In the genomic region with DNA sequence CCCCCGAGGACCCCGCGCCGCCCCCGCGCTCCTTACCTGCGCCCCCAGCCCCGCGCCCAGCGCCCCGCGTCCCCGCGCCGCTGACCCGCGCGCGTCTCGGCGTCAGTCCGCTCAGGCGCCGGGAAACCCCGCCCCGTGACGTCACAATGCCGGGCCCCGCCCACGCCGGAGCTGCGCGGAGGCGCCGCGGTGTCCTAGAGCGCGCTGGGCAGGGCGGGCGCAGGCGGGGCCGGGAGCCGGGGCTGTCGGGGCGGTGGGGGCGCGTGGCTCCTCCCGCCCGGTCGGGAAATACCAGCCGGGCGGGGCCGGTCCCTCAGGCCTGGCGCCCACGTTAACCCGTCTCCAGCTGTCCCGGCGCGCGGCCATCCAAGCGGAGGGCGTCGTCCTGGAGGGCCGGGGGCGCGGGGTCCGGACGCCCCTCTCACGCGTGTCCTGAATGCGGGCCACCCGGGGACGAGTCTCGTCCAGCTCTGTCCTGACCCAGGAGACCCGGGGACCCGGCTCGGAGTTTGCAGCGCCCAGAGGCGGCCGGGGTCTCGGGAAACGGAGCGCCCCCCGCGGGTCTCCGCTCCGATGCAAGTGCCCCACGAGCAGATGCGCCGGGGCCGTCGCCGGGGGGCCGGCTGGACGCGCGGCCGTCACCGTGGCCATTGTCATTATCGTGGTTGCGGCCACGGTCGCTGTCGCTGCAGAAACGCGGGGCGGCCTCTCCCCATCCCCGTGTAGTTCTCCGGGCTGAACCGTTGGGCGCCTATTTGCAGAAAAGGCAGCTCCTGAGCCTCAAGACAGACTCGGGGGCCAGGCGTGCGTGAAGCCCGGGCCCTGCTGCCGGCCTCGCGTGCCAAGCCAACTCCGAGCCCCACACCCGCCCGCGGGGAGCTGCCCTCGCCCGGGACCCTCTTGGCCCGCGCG, we compare ENCODE assay signal across 1 cellular context.
TF ChIP-seq lines count a peak whose summit lies in the region.

A gene (minus strand): TSS at position 109 of the 912 bp plus-strand sequence. CDS start 727 bp downstream, outside the sequence.

TF ChIP-seq in HepG2, 621 proteins besides CTCF, POLR2A, EP300 and RAD21 (continued from another document and continues in another):
- TF ChIP-seq, protein P1, sequence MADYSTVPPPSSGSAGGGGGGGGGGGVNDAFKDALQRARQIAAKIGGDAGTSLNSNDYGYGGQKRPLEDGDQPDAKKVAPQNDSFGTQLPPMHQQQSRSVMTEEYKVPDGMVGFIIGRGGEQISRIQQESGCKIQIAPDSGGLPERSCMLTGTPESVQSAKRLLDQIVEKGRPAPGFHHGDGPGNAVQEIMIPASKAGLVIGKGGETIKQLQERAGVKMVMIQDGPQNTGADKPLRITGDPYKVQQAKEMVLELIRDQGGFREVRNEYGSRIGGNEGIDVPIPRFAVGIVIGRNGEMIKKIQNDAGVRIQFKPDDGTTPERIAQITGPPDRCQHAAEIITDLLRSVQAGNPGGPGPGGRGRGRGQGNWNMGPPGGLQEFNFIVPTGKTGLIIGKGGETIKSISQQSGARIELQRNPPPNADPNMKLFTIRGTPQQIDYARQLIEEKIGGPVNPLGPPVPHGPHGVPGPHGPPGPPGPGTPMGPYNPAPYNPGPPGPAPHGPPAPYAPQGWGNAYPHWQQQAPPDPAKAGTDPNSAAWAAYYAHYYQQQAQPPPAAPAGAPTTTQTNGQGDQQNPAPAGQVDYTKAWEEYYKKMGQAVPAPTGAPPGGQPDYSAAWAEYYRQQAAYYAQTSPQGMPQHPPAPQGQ (CRISPR knock-in tag; IDR thresholded peaks at IDR 0.05; ENCODE audit: borderline replicate concordance): no peak
- TF ChIP-seq SP2 (CRISPR knock-in tag; IDR thresholded peaks at IDR 0.05) (no peak), ZNF775 (CRISPR knock-in tag; IDR thresholded peaks at IDR 0.05; ENCODE audit: borderline replicate concordance) (no peak), ZNF75D (CRISPR knock-in tag; IDR thresholded peaks at IDR 0.05; ENCODE audit: borderline replicate concordance) (no peak), ZNF562 (CRISPR knock-in tag; IDR thresholded peaks at IDR 0.05; ENCODE audit: borderline replicate concordance) (no peak), ATF7 (IDR thresholded peaks at IDR 0.05) (no peak), ATF7 (CRISPR knock-in tag; IDR thresholded peaks at IDR 0.05) (no peak), ZKSCAN5 (CRISPR knock-in tag; IDR thresholded peaks at IDR 0.05) (no peak), KLF16 (CRISPR knock-in tag; IDR thresholded peaks at IDR 0.05) (0 out of 4 replicates have a peak, but pooled peaks of 1 of the 2 experiments have one; percentile 56), MIXL1 (CRISPR knock-in tag; IDR thresholded peaks at IDR 0.05) (no peak), HMG20A (CRISPR knock-in tag; IDR thresholded peaks at IDR 0.05; ENCODE audit: borderline replicate concordance) (no peak), ELF4 (CRISPR knock-in tag; IDR thresholded peaks at IDR 0.05; ENCODE audit: borderline replicate concordance) (no peak), ZNF431 (CRISPR knock-in tag; IDR thresholded peaks at IDR 0.05; ENCODE audit: borderline replicate concordance, low read depth) (peak; percentile 26; the same call in 1 of the 2 replicates), ZNF788 (CRISPR knock-in tag; IDR thresholded peaks at IDR 0.05; ENCODE audit: borderline replicate concordance) (no peak), ZNF567 (CRISPR knock-in tag; IDR thresholded peaks at IDR 0.05; ENCODE audit: borderline replicate concordance) (no peak), GLI4 (CRISPR knock-in tag; IDR thresholded peaks at IDR 0.05; ENCODE audit: borderline replicate concordance) (no peak), ZNF703 (CRISPR knock-in tag; IDR thresholded peaks at IDR 0.05; ENCODE audit: borderline replicate concordance) (no peak), FOXK1 (CRISPR knock-in tag; IDR thresholded peaks at IDR 0.05; ENCODE audit: borderline replicate concordance, low read depth) (no peak), PAF1 (CRISPR knock-in tag; IDR thresholded peaks at IDR 0.05) (no peak), ATF1 (CRISPR knock-in tag; IDR thresholded peaks at IDR 0.05) (no peak), ZNF33A (CRISPR knock-in tag; IDR thresholded peaks at IDR 0.05; ENCODE audit: borderline replicate concordance) (no peak), ZNF329 (CRISPR knock-in tag; IDR thresholded peaks at IDR 0.05; ENCODE audit: low read depth) (no peak), TRIM24 (CRISPR knock-in tag; IDR thresholded peaks at IDR 0.05) (no peak), HDAC1 (CRISPR knock-in tag; IDR thresholded peaks at IDR 0.05) (no peak)
- TF ChIP-seq, protein P2, sequence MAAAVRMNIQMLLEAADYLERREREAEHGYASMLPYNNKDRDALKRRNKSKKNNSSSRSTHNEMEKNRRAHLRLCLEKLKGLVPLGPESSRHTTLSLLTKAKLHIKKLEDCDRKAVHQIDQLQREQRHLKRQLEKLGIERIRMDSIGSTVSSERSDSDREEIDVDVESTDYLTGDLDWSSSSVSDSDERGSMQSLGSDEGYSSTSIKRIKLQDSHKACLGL (CRISPR knock-in tag; IDR thresholded peaks at IDR 0.05): no peak
- TF ChIP-seq, protein P3, sequence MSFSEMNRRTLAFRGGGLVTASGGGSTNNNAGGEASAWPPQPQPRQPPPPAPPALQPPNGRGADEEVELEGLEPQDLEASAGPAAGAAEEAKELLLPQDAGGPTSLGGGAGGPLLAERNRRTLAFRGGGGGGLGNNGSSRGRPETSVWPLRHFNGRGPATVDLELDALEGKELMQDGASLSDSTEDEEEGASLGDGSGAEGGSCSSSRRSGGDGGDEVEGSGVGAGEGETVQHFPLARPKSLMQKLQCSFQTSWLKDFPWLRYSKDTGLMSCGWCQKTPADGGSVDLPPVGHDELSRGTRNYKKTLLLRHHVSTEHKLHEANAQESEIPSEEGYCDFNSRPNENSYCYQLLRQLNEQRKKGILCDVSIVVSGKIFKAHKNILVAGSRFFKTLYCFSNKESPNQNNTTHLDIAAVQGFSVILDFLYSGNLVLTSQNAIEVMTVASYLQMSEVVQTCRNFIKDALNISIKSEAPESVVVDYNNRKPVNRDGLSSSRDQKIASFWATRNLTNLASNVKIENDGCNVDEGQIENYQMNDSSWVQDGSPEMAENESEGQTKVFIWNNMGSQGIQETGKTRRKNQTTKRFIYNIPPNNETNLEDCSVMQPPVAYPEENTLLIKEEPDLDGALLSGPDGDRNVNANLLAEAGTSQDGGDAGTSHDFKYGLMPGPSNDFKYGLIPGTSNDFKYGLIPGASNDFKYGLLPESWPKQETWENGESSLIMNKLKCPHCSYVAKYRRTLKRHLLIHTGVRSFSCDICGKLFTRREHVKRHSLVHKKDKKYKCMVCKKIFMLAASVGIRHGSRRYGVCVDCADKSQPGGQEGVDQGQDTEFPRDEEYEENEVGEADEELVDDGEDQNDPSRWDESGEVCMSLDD (CRISPR knock-in tag; IDR thresholded peaks at IDR 0.05; ENCODE audit: borderline replicate concordance): 0 out of 2 replicates have a peak, but pooled peaks have one; percentile 38
- TF ChIP-seq, protein P4, sequence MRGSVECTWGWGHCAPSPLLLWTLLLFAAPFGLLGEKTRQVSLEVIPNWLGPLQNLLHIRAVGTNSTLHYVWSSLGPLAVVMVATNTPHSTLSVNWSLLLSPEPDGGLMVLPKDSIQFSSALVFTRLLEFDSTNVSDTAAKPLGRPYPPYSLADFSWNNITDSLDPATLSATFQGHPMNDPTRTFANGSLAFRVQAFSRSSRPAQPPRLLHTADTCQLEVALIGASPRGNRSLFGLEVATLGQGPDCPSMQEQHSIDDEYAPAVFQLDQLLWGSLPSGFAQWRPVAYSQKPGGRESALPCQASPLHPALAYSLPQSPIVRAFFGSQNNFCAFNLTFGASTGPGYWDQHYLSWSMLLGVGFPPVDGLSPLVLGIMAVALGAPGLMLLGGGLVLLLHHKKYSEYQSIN (CRISPR knock-in tag; IDR thresholded peaks at IDR 0.05; ENCODE audit: borderline replicate concordance): no peak
- TF ChIP-seq, protein P5, sequence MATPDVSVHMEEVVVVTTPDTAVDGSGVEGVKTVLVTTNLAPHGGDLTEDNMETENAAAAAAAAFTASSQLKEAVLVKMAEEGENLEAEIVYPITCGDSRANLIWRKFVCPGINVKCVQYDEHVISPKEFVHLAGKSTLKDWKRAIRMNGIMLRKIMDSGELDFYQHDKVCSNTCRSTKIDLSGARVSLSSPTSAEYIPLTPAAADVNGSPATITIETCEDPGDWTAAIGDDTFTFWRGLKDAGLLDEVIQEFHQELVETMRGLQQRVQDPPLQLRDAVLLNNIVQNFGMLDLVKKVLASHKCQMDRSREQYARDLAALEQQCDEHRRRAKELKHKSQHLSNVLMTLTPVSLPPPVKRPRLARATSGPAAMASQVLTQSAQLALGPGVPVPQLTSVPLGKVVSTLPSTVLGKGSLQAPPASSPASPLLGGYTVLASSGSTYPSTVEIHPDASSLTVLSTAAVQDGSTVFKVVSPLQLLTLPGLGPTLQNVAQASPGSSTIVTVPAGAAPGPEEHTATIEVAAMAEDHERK (CRISPR knock-in tag; IDR thresholded peaks at IDR 0.05; ENCODE audit: low read depth): peak; percentile 55; the same call in 1 of the 2 replicates
- TF ChIP-seq, protein P6, sequence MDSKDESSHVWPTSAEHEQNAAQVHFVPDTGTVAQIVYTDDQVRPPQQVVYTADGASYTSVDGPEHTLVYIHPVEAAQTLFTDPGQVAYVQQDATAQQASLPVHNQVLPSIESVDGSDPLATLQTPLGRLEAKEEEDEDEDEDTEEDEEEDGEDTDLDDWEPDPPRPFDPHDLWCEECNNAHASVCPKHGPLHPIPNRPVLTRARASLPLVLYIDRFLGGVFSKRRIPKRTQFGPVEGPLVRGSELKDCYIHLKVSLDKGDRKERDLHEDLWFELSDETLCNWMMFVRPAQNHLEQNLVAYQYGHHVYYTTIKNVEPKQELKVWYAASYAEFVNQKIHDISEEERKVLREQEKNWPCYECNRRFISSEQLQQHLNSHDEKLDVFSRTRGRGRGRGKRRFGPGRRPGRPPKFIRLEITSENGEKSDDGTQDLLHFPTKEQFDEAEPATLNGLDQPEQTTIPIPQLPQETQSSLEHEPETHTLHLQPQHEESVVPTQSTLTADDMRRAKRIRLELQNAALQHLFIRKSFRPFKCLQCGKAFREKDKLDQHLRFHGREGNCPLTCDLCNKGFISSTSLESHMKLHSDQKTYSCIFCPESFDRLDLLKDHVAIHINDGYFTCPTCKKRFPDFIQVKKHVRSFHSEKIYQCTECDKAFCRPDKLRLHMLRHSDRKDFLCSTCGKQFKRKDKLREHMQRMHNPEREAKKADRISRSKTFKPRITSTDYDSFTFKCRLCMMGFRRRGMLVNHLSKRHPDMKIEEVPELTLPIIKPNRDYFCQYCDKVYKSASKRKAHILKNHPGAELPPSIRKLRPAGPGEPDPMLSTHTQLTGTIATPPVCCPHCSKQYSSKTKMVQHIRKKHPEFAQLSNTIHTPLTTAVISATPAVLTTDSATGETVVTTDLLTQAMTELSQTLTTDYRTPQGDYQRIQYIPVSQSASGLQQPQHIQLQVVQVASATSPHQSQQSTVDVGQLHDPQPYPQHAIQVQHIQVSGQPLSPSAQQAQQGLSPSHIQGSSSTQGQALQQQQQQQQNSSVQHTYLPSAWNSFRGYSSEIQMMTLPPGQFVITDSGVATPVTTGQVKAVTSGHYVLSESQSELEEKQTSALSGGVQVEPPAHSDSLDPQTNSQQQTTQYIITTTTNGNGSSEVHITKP (CRISPR knock-in tag; IDR thresholded peaks at IDR 0.05; ENCODE audit: low read depth): no peak
- TF ChIP-seq, protein P7, sequence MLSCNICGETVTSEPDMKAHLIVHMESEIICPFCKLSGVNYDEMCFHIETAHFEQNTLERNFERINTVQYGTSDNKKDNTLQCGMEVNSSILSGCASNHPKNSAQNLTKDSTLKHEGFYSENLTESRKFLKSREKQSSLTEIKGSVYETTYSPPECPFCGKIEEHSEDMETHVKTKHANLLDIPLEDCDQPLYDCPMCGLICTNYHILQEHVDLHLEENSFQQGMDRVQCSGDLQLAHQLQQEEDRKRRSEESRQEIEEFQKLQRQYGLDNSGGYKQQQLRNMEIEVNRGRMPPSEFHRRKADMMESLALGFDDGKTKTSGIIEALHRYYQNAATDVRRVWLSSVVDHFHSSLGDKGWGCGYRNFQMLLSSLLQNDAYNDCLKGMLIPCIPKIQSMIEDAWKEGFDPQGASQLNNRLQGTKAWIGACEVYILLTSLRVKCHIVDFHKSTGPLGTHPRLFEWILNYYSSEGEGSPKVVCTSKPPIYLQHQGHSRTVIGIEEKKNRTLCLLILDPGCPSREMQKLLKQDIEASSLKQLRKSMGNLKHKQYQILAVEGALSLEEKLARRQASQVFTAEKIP (CRISPR knock-in tag; IDR thresholded peaks at IDR 0.05; ENCODE audit: borderline replicate concordance): no peak
- TF ChIP-seq, protein P8, sequence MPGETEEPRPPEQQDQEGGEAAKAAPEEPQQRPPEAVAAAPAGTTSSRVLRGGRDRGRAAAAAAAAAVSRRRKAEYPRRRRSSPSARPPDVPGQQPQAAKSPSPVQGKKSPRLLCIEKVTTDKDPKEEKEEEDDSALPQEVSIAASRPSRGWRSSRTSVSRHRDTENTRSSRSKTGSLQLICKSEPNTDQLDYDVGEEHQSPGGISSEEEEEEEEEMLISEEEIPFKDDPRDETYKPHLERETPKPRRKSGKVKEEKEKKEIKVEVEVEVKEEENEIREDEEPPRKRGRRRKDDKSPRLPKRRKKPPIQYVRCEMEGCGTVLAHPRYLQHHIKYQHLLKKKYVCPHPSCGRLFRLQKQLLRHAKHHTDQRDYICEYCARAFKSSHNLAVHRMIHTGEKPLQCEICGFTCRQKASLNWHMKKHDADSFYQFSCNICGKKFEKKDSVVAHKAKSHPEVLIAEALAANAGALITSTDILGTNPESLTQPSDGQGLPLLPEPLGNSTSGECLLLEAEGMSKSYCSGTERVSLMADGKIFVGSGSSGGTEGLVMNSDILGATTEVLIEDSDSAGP (CRISPR knock-in tag; IDR thresholded peaks at IDR 0.05; ENCODE audit: borderline replicate concordance): peak; percentile 71; the same call in 1 of the 2 replicates
- TF ChIP-seq, protein P9, sequence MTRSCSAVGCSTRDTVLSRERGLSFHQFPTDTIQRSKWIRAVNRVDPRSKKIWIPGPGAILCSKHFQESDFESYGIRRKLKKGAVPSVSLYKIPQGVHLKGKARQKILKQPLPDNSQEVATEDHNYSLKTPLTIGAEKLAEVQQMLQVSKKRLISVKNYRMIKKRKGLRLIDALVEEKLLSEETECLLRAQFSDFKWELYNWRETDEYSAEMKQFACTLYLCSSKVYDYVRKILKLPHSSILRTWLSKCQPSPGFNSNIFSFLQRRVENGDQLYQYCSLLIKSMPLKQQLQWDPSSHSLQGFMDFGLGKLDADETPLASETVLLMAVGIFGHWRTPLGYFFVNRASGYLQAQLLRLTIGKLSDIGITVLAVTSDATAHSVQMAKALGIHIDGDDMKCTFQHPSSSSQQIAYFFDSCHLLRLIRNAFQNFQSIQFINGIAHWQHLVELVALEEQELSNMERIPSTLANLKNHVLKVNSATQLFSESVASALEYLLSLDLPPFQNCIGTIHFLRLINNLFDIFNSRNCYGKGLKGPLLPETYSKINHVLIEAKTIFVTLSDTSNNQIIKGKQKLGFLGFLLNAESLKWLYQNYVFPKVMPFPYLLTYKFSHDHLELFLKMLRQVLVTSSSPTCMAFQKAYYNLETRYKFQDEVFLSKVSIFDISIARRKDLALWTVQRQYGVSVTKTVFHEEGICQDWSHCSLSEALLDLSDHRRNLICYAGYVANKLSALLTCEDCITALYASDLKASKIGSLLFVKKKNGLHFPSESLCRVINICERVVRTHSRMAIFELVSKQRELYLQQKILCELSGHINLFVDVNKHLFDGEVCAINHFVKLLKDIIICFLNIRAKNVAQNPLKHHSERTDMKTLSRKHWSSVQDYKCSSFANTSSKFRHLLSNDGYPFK (CRISPR knock-in tag; IDR thresholded peaks at IDR 0.05; ENCODE audit: borderline replicate concordance): no peak
- TF ChIP-seq, protein P10, sequence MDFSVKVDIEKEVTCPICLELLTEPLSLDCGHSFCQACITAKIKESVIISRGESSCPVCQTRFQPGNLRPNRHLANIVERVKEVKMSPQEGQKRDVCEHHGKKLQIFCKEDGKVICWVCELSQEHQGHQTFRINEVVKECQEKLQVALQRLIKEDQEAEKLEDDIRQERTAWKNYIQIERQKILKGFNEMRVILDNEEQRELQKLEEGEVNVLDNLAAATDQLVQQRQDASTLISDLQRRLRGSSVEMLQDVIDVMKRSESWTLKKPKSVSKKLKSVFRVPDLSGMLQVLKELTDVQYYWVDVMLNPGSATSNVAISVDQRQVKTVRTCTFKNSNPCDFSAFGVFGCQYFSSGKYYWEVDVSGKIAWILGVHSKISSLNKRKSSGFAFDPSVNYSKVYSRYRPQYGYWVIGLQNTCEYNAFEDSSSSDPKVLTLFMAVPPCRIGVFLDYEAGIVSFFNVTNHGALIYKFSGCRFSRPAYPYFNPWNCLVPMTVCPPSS (IDR thresholded peaks at IDR 0.05): no peak
